In genomic region chr19:46002678-46003275, GRCh38 we compare ENCODE assay signal across 9 cellular contexts. TPM values are rescaled to one million over a fixed set of nuclear protein-coding genes. Genes with fewer than 3 reads are reported as not detected.
"Had no signal": no experiment of that assay in that cellular context is flagged by ENCODE, and none has a peak within 500 bp of the region (broad histone marks: within the 10 kb centered on the region; RNA-seq: fewer than 3 reads in every experiment).

No MANE protein-coding gene starts in this region.

- DNase-seq: GDM1, GF-D8 had no signal

- FAIRE-seq: G401.6, GM12878, GM12891, GM12892, GM18507, GM19239 had no signal

- ATAC-seq: GM12878 had no signal

- H3K4me3 ChIP-seq: GM12878 had no signal

RNA-seq across cellular contexts. Expression of gene PGLYRP1, which starts 20.1 kb away (rescaled TPM):
- total RNA-seq: G401, GM12878 had no signal

RNA-seq across cellular contexts. Expression of gene NOVA2, which starts 29.1 kb away (rescaled TPM):
- total RNA-seq: G401 had no signal

RNA-seq across cellular contexts. Expression of gene IGFL4, which starts 38.0 kb away (rescaled TPM):
- total RNA-seq: G401, GM12878 had no signal
- polyA plus RNA-seq: GM12878 had no signal
